1 cellular context compared by ENCODE assay signal in genomic region chr14:65243766-65244442, GRCh38.
TF ChIP-seq lines count a peak whose summit lies in the region.

No MANE protein-coding gene starts in this region.

TF ChIP-seq in H1, 55 proteins besides CTCF, POLR2A, EP300 and RAD21 (continued from another document):
- TF ChIP-seq RNF2 (IDR thresholded peaks at IDR 0.05; ENCODE audit: borderline replicate concordance, low read depth, low read length, missing control alignments, poor library complexity, severe bottlenecking) = no peak
- TF ChIP-seq YY1 (IDR thresholded peaks at IDR 0.05; ENCODE audit: low read depth, low read length) = no peak
- TF ChIP-seq RXRA (IDR thresholded peaks at IDR 0.05; ENCODE audit: insufficient read depth, low read depth, low read length) = no peak
- TF ChIP-seq E2F6 (IDR thresholded peaks at IDR 0.05) = no peak
- no peak for TF ChIP-seq CEBPB (IDR thresholded peaks at IDR 0.05; ENCODE audit: low read depth, low read length)
- no peak for TF ChIP-seq PHF8 (conservative IDR thresholded peaks at IDR 0.05; ENCODE audit: low read depth, low read length)
- TF ChIP-seq SIN3A (conservative IDR thresholded peaks at IDR 0.05 in 1 of 2, IDR thresholded peaks at IDR 0.05 in 1 of 2; ENCODE audit: low read depth in 1 of 2, low read length in 2 of 2) = no peak
- no peak for TF ChIP-seq SRF (IDR thresholded peaks at IDR 0.05; ENCODE audit: low read depth, low read length)
- no peak for TF ChIP-seq ATF2 (IDR thresholded peaks at IDR 0.05; ENCODE audit: low read length)
- no peak for TF ChIP-seq JUND (IDR thresholded peaks at IDR 0.05; ENCODE audit: low read length)
- no peak for TF ChIP-seq CHD1 (IDR thresholded peaks at IDR 0.05; ENCODE audit: low read depth, low read length)
- no peak for TF ChIP-seq BCL11A (IDR thresholded peaks at IDR 0.05; ENCODE audit: low read depth in 2 of 2, low read length in 2 of 2)
- TF ChIP-seq BACH1 (IDR thresholded peaks at IDR 0.05; ENCODE audit: low read length) = no peak
- no peak for TF ChIP-seq JUN (IDR thresholded peaks at IDR 0.05; ENCODE audit: low read depth, low read length)
- TF ChIP-seq NANOG (IDR thresholded peaks at IDR 0.05; ENCODE audit: insufficient read depth, low read depth, low read length, poor library complexity, severe bottlenecking) = no peak
- no peak for TF ChIP-seq EZH2 (IDR thresholded peaks at IDR 0.05; ENCODE audit: low read depth, low read length, severe bottlenecking)
TF ChIP-seq in H1: peak in this region for 0.
